ENCODE assay signal across 19 cellular contexts in genomic region chr9:93081931-93082330, GRCh38. TPM values are rescaled to one million over a fixed set of nuclear protein-coding genes. Genes with fewer than 3 reads are reported as not detected.
DNase-seq lines count a peak whose midpoint lies in the region; ATAC-seq, FAIRE-seq and TF ChIP-seq lines count a peak whose summit lies in the region.
"Had no signal": no experiment of that assay in that cellular context is flagged by ENCODE, and none has a peak within 500 bp of the region (broad histone marks: within the 10 kb centered on the region; RNA-seq: fewer than 3 reads in every experiment).

No MANE protein-coding gene starts in this region.

- no peak overlapping the region for H3K27ac Mint-ChIP-seq in astrocyte (ENCODE audit: unreplicated experiment)
- peak overlapping the region in 7 of 10 donors; percentile 17 to 78 (median 61) for H3K27ac Mint-ChIP-seq in naive thymus-derived CD8-positive, alpha-beta T cell
- H3K27ac Mint-ChIP-seq: immature natural killer cell, progenitor cell of endocrine pancreas had no signal

- no peak for ATAC-seq in activated T-cell treated with anti-CD3 and anti-CD28 coated beads, Interleukin-2, amount 50 U/mL, for 4 hours
- ATAC-seq in naive thymus-derived CD8-positive, alpha-beta T cell: no peak
- ATAC-seq in gastroesophageal sphincter (no peak), HG03175 (IDR thresholded peaks at IDR 0.05; ENCODE audit: unreplicated experiment) (no peak)
- ATAC-seq: foreskin keratinocyte, HepG2, upper lobe of right lung had no signal

- peak; percentile 13 to 16 for DNase-seq in activated T-cell treated with anti-CD3 and anti-CD28 coated beads, Interleukin-2, amount 50 U/mL, for 48 hours
- DNase-seq in activated T-cell treated with anti-CD3 and anti-CD28 coated beads, Interleukin-2, amount 50 U/mL, for 4 hours: no peak
- DNase-seq in HCEC 1CT (peak; percentile 45), astrocyte (ENCODE audit: low read depth) (peak; percentile 93), HuH-7 (ENCODE audit: low spot score) (no peak)
- DNase-seq in naive thymus-derived CD8-positive, alpha-beta T cell: no peak
- DNase-seq: activated CD4-positive, alpha-beta T cell treated with anti-CD3 and anti-CD28 coated beads for 1 hour; amygdala; BE2C; DND-41; foreskin keratinocyte; immature natural killer cell; NCI-H1092 treated with DMSO at 0.1 percent for 48 hours had no signal

- no peak overlapping the region for H3K4me2 ChIP-seq in astrocyte (ENCODE audit: low read length)

- H3K36me3 ChIP-seq in astrocyte (ENCODE audit: insufficient read depth, low read length) (no peaks in the 10 kb centered on the region), gastroesophageal sphincter (no peaks in the 10 kb centered on the region)
- H3K36me3 ChIP-seq: BE2C, upper lobe of right lung had no signal

- H4K20me1 ChIP-seq in astrocyte (ENCODE audit: insufficient read depth, low read length): no peaks in the 10 kb centered on the region

- H3K4me3 ChIP-seq in astrocyte (ENCODE audit: insufficient read depth, low read depth, low read length) (no peak overlapping the region), gastroesophageal sphincter (no peak overlapping the region)
- H3K4me3 ChIP-seq: upper lobe of right lung had no signal

- no peak overlapping the region for H3K9ac ChIP-seq in astrocyte (ENCODE audit: low read length)

- no peak for TF ChIP-seq CTCF in astrocyte (IDR thresholded peaks at IDR 0.05; ENCODE audit: insufficient read depth, low read depth, low read length)
- TF ChIP-seq CTCF in gastroesophageal sphincter (IDR thresholded peaks at IDR 0.05): no peak

- H3K4me3 Mint-ChIP-seq in activated T-cell treated with anti-CD3 and anti-CD28 coated beads, Interleukin-2, amount 50 U/mL, for 4 hours: no peak overlapping the region
- no peak overlapping the region for H3K4me3 Mint-ChIP-seq in astrocyte (ENCODE audit: unreplicated experiment)
- H3K4me3 Mint-ChIP-seq in naive thymus-derived CD8-positive, alpha-beta T cell: no peak overlapping the region
- H3K4me3 Mint-ChIP-seq: immature natural killer cell had no signal

- peak overlapping the region; percentile 47 for H3K27ac ChIP-seq in astrocyte (ENCODE audit: low read depth, low read length)
- no peak overlapping the region for H3K27ac ChIP-seq in gastroesophageal sphincter
- H3K27ac ChIP-seq: foreskin keratinocyte, upper lobe of right lung had no signal

- 53 to 54% methylated on average over 2 to 3 of the region's 3 CpGs for WGBS in gastroesophageal sphincter (ENCODE audit: low coverage in 1 of 2), 2 donors

- POLR2A ChIA-PET in naive thymus-derived CD8-positive, alpha-beta T cell (lab: Charles Lee): interaction anchor here (0.6 to 6.6 kb wide), 10 partner anchors 10 to 56 kb away, joined by 3 to 50 read pairs (median 4); partner anchors contain the start of gene CARD19

- no peaks in the 10 kb centered on the region for H3K79me2 ChIP-seq in astrocyte (ENCODE audit: insufficient read depth, low read length)

- TF ChIP-seq EP300 in gastroesophageal sphincter (IDR thresholded peaks at IDR 0.05): no peak

- H3K4me1 Mint-ChIP-seq in activated T-cell treated with anti-CD3 and anti-CD28 coated beads, Interleukin-2, amount 50 U/mL, for 4 hours (ENCODE audit: low read depth): peaks cover 25% of the 10 kb centered on the region
- no peaks in the 10 kb centered on the region for H3K4me1 Mint-ChIP-seq in astrocyte (ENCODE audit: low read depth, unreplicated experiment)
- peaks cover 16 to 53% (median 30%) of the 10 kb centered on the region in 4 donors for H3K4me1 Mint-ChIP-seq in naive thymus-derived CD8-positive, alpha-beta T cell

- no peak for FAIRE-seq in astrocyte (lab: Jason Lieb, UNC)
- FAIRE-seq: HepG2 had no signal

- H3K27me3 Mint-ChIP-seq in activated T-cell treated with anti-CD3 and anti-CD28 coated beads, Interleukin-2, amount 50 U/mL, for 4 hours (ENCODE audit: low read depth): no peaks in the 10 kb centered on the region
- peaks cover 5% of the 10 kb centered on the region for H3K27me3 Mint-ChIP-seq in astrocyte (ENCODE audit: low read depth, unreplicated experiment)
- H3K27me3 Mint-ChIP-seq in naive thymus-derived CD8-positive, alpha-beta T cell: no peaks in the 10 kb centered on the region
- H3K27me3 Mint-ChIP-seq: progenitor cell of endocrine pancreas had no signal

- no peaks in the 10 kb centered on the region for H3K27me3 ChIP-seq in astrocyte (ENCODE audit: insufficient read depth, low read length)
- no peaks in the 10 kb centered on the region for H3K27me3 ChIP-seq in gastroesophageal sphincter
- H3K27me3 ChIP-seq: BE2C, foreskin keratinocyte, upper lobe of right lung had no signal

- H3K9me3 ChIP-seq in astrocyte (ENCODE audit: insufficient read depth, low read depth, low read length) (no peaks in the 10 kb centered on the region), gastroesophageal sphincter (no peaks in the 10 kb centered on the region)
- H3K9me3 ChIP-seq: BE2C, upper lobe of right lung had no signal

- peaks cover 5% of the 10 kb centered on the region for H3K4me1 ChIP-seq in astrocyte (ENCODE audit: insufficient read depth, low read length)
- no peaks in the 10 kb centered on the region for H3K4me1 ChIP-seq in gastroesophageal sphincter
- H3K4me1 ChIP-seq: BE2C, foreskin keratinocyte had no signal

- no peaks in the 10 kb centered on the region for H3K9me3 Mint-ChIP-seq in activated T-cell treated with anti-CD3 and anti-CD28 coated beads, Interleukin-2, amount 50 U/mL, for 4 hours
- peaks cover 4% of the 10 kb centered on the region for H3K9me3 Mint-ChIP-seq in astrocyte (ENCODE audit: unreplicated experiment)
- no peaks in the 10 kb centered on the region for H3K9me3 Mint-ChIP-seq in naive thymus-derived CD8-positive, alpha-beta T cell
- H3K9me3 Mint-ChIP-seq: immature natural killer cell had no signal

- H2AFZ ChIP-seq in astrocyte (ENCODE audit: low read depth, low read length): no peak overlapping the region

- peaks cover 33% of the 10 kb centered on the region for H3K36me3 Mint-ChIP-seq in activated T-cell treated with anti-CD3 and anti-CD28 coated beads, Interleukin-2, amount 50 U/mL, for 4 hours (ENCODE audit: insufficient read depth)
- no peaks in the 10 kb centered on the region for H3K36me3 Mint-ChIP-seq in astrocyte (ENCODE audit: low read depth, unreplicated experiment)
- peaks cover 0 to 83% (median 24%) of the 10 kb centered on the region in 3 donors for H3K36me3 Mint-ChIP-seq in naive thymus-derived CD8-positive, alpha-beta T cell

- TF ChIP-seq POLR2A in gastroesophageal sphincter (IDR thresholded peaks at IDR 0.05): no peak

RNA-seq across cellular contexts. Expression of gene CARD19, which starts 14.1 kb away (rescaled TPM):
- 10 to 100 TPM; 25.5 to 33.8 (median 28.4) TPM for total RNA-seq in activated T-cell treated with anti-CD3 and anti-CD28 coated beads, Interleukin-2, amount 50 U/mL, for 4 hours
- total RNA-seq in astrocyte (33.8 and 36.3 TPM in 2 replicates), gastroesophageal sphincter (10 to 100 TPM; 78.5 to 82.2 (median 80.1) TPM)
- total RNA-seq in naive thymus-derived CD8-positive, alpha-beta T cell: 10 to 100 TPM; 68.9 to 71.2 TPM
- 10 to 100 TPM; 56.3 to 62.9 (median 56.9) TPM for polyA plus RNA-seq in naive thymus-derived CD8-positive, alpha-beta T cell

RNA-seq across cellular contexts. Expression of gene SUSD3, which starts 23.4 kb away (rescaled TPM):
- 1 to 10 TPM; 7.7 to 9.5 (median 9.4) TPM for total RNA-seq in activated T-cell treated with anti-CD3 and anti-CD28 coated beads, Interleukin-2, amount 50 U/mL, for 4 hours
- not detected in 2 replicates for total RNA-seq in astrocyte
- total RNA-seq in naive thymus-derived CD8-positive, alpha-beta T cell: 10 to 100 TPM; 62.1 to 64.0 TPM
- polyA plus RNA-seq in naive thymus-derived CD8-positive, alpha-beta T cell: 100 to 1,000 TPM in 2 of 3 donors, 10 to 100 TPM in 1; 86.7 to 208 (median 145) TPM
- 1 to 10 TPM in 3 of 4 donors, not detected in 1; 1.5 to 4.7 (median 2.1) TPM for total RNA-seq in gastroesophageal sphincter
- total RNA-seq: dermis microvascular lymphatic vessel endothelial cell had no signal

RNA-seq across cellular contexts. Expression of gene NINJ1, which starts 52.1 kb away (rescaled TPM):
- total RNA-seq in activated T-cell treated with anti-CD3 and anti-CD28 coated beads, Interleukin-2, amount 50 U/mL, for 4 hours: 10 to 100 TPM; 48.6 to 69.8 (median 50.1) TPM
- 26.9 and 28.3 TPM in 2 replicates for total RNA-seq in astrocyte
- total RNA-seq in naive thymus-derived CD8-positive, alpha-beta T cell: 10 to 100 TPM; 33.8 to 35.6 TPM
- polyA plus RNA-seq in naive thymus-derived CD8-positive, alpha-beta T cell: 10 to 100 TPM; 78.5 to 97.6 (median 96.0) TPM
- 10 to 100 TPM; 58.8 to 81.6 (median 75.2) TPM for total RNA-seq in gastroesophageal sphincter

Comparison
In these comparisons a context has a peak if more than half of its experiments do, and no peak if none do; other contexts are left out.
1. DNase-seq: peak in activated T-cell treated with anti-CD3 and anti-CD28 coated beads, Interleukin-2, amount 50 U/mL, for 48 hours (2 of 2), HCEC 1CT (single experiment) and astrocyte (single experiment); none in activated T-cell treated with anti-CD3 and anti-CD28 coated beads, Interleukin-2, amount 50 U/mL, for 4 hours (single experiment), naive thymus-derived CD8-positive, alpha-beta T cell (0 of 10) and HuH-7 (single experiment).
2. RNA of gene SUSD3, which starts 23.4 kb away (total RNA-seq): 62.1 to 64.0 TPM in naive thymus-derived CD8-positive, alpha-beta T cell; 7.7 to 9.5 TPM in activated T-cell treated with anti-CD3 and anti-CD28 coated beads, Interleukin-2, amount 50 U/mL, for 4 hours, 1.5 to 4.7 TPM in gastroesophageal sphincter and not detected in astrocyte; every median in the first group is over 4 times any median in the second.